9 cellular contexts compared by ENCODE assay signal in the genomic region with DNA sequence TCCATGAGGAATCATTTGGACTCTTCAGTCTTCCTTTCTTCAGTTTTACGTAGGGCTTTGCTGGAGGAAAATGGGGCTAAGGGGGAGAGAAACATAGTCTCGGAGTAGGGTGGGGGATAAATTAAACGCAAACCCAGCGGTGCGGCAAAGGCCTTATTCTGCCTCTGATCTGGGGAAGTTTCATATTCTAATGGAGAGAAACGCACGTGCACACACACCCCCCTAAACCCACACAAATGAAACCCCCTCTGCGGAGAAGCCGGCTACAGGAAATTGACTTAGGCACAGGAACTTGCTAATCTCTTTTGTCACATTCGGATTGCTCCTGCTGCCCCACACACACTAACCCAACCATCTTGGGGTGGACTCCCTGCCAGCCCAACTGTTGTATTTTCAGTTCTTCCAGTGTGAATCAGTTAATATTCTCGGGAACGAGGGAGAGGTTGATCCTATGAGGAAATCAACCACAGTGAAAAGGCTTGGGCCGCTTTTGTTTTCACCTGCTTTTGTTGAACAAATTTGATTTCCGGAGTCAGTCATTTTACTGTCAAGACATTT. TPM values are rescaled to one million over a fixed set of nuclear protein-coding genes. Genes with fewer than 3 reads are reported as not detected.
DNase-seq lines count a peak whose midpoint lies in the region; ATAC-seq and TF ChIP-seq lines count a peak whose summit lies in the region.
"Had no signal": no experiment of that assay in that cellular context is flagged by ENCODE, and none has a peak within 500 bp of the region (broad histone marks: within the 10 kb centered on the region; RNA-seq: fewer than 3 reads in every experiment).

RHOH (plus strand) TSS at position 308 of the 558 bp plus-strand sequence. CDS start 46,356 bp downstream, outside the sequence.

- H3K9me3 ChIP-seq in right cardiac atrium (ENCODE audit: control insufficient read depth, low read length) (no peaks in the 10 kb centered on the region), body of pancreas (no peaks in the 10 kb centered on the region)

- H3K27ac ChIP-seq in right cardiac atrium (ENCODE audit: low read length) (no peak within 1 kb of the TSS), body of pancreas (no peak within 1 kb of the TSS)
- H3K27ac ChIP-seq: parathyroid adenoma had no signal

- no peaks in the 10 kb centered on the region for H3K4me1 ChIP-seq in right cardiac atrium (ENCODE audit: control insufficient read depth, insufficient read depth, low read length)
- peaks cover under 1% of the 10 kb centered on the region for H3K4me1 ChIP-seq in body of pancreas
- H3K4me1 ChIP-seq: parathyroid adenoma had no signal

- DNase-seq in T-helper 1 cell (peak; percentile 40 to 83 (median 63)), Right ventricle myocardium superior (no peak), right cardiac atrium (no peak), body of pancreas (no peak)
- peak; percentile 56 for DNase-seq in activated naive CD8-positive, alpha-beta T cell treated with anti-CD3 and anti-CD28 coated beads, Interleukin-2, amount 50 U/mL, for 16 hours (ENCODE audit: low read depth, low spot score)
- peak; percentile 60 for DNase-seq in stimulated activated CD4-positive, alpha-beta T cell treated with anti-CD3 and anti-CD28 coated beads, Interleukin-12 subunit alpha, Interleukin-12 subunit beta, amount 100 ng/mL, for 4 hours

- intact Hi-C loops in Right ventricle myocardium superior (cut with DNase I) (no loop called here), right cardiac atrium (cut with DNase I) (no loop called here), body of pancreas (cut with DNase I) (no loop called here)

- TF ChIP-seq CTCF in body of pancreas (IDR thresholded peaks at IDR 0.05): no peak

- ATAC-seq in GM19467 (IDR thresholded peaks at IDR 0.05; ENCODE audit: unreplicated experiment) (peak; percentile 17), Right ventricle myocardium superior (ENCODE audit: poor library complexity) (no peak), right cardiac atrium (no peak), body of pancreas (no peak), GM19035 (IDR thresholded peaks at IDR 0.05; ENCODE audit: unreplicated experiment) (no peak)

- no peak within 1 kb of the TSS for H3K4me3 ChIP-seq in right cardiac atrium (ENCODE audit: low read length)
- no peak within 1 kb of the TSS for H3K4me3 ChIP-seq in body of pancreas

- H3K27me3 ChIP-seq in right cardiac atrium (ENCODE audit: control insufficient read depth, insufficient read depth) (no peaks in the 10 kb centered on the region), body of pancreas (no peaks in the 10 kb centered on the region)

- WGBS in right cardiac atrium: 45% methylated on average over 14 of the region's 14 CpGs
- WGBS in body of pancreas, 2 donors: 67 to 78% methylated on average over 14 of the region's 14 CpGs

- TF ChIP-seq POLR2A in body of pancreas (IDR thresholded peaks at IDR 0.05): peak in 1 of 3 donors; percentile 20

- no peaks in the 10 kb centered on the region for H3K36me3 ChIP-seq in body of pancreas (replicated peaks in 1 of 2; ENCODE audit: insufficient read depth in 1 of 2, low read depth in 2 of 2)

RNA-seq across cellular contexts. Expression of gene RHOH, which starts in this region (rescaled TPM):
- total RNA-seq in Right ventricle myocardium superior (0.38 TPM), right cardiac atrium (1 to 10 TPM in 1 of 4 donors, under 1 TPM in 3; 0.29 to 1.0 (median 0.47) TPM), body of pancreas (1 to 10 TPM; 2.9 to 7.9 TPM)
- polyA plus RNA-seq in right cardiac atrium: 0.07 TPM

Comparison
In these comparisons a context has a peak if more than half of its experiments do, and no peak if none do; other contexts are left out.
1. DNase-seq: peak in T-helper 1 cell (5 of 5), activated naive CD8-positive, alpha-beta T cell treated with anti-CD3 and anti-CD28 coated beads, Interleukin-2, amount 50 U/mL, for 16 hours (single experiment) and stimulated activated CD4-positive, alpha-beta T cell treated with anti-CD3 and anti-CD28 coated beads, Interleukin-12 subunit alpha, Interleukin-12 subunit beta, amount 100 ng/mL, for 4 hours (single experiment); none in Right ventricle myocardium superior (single experiment), right cardiac atrium (0 of 3) and body of pancreas (0 of 4).